21 cellular contexts compared by ENCODE assay signal in genomic region chr15:79213650-79214049, GRCh38.
DNase-seq lines count a peak whose midpoint lies in the region; ATAC-seq, FAIRE-seq and TF ChIP-seq lines count a peak whose summit lies in the region.
"Had no signal": no experiment of that assay in that cellular context is flagged by ENCODE, and none has a peak within 500 bp of the region (broad histone marks: within the 10 kb centered on the region; RNA-seq: fewer than 3 reads in every experiment).

No MANE protein-coding gene starts in this region.

- H3K27ac Mint-ChIP-seq in neural crest cell (ENCODE audit: unreplicated experiment) = peak overlapping the region; percentile 45
- no peak overlapping the region for H3K27ac Mint-ChIP-seq in T-helper 17 cell
- H3K27ac Mint-ChIP-seq: B cell; CD4-positive, CD25-positive, alpha-beta regulatory T cell; CD8-positive, alpha-beta T cell had no signal

- H3K79me2 ChIP-seq in HepG2 (ENCODE audit: insufficient read depth, low read length) (no peaks in the 10 kb centered on the region), K562 (ENCODE audit: control insufficient read depth, insufficient read depth, low read length) (no peaks in the 10 kb centered on the region)

- H3K9me3 Mint-ChIP-seq in neural crest cell = peaks cover 4% of the 10 kb centered on the region

- H3K4me3 ChIP-seq in HepG2 (replicated peaks in 1 of 3; ENCODE audit: insufficient read depth in 1 of 3, low read depth in 2 of 3, low read length in 3 of 3) (no peak overlapping the region), right lobe of liver (no peak overlapping the region), K562 (no peak overlapping the region)
- H3K4me3 ChIP-seq: BLaER1, GM23248, HAP-1 had no signal

- no peak overlapping the region for H3K9ac ChIP-seq in HepG2 (ENCODE audit: insufficient read depth, low read depth, low read length)
- H3K9ac ChIP-seq in K562 (ENCODE audit: insufficient read depth in 1 of 2, low read depth in 2 of 2, low read length in 2 of 2) = no peak overlapping the region
- H3K9ac ChIP-seq: BLaER1, GM23248 had no signal

- H3K4me1 ChIP-seq in HepG2 (ENCODE audit: insufficient read depth, low read length) (no peaks in the 10 kb centered on the region), right lobe of liver (no peaks in the 10 kb centered on the region), K562 (replicated peaks in 1 of 2; ENCODE audit: control insufficient read depth in 2 of 2, insufficient read depth in 2 of 2, low read length in 2 of 2) (peaks cover 2 to 4% of the 10 kb centered on the region in 2 experiments; a peak in 1 of 5 replicates)
- H3K4me1 ChIP-seq: Caco-2, HAP-1 had no signal

- TF ChIP-seq EP300 in HepG2 (IDR thresholded peaks at IDR 0.05; ENCODE audit: low read depth in 2 of 2, low read length in 2 of 2) = no peak
- TF ChIP-seq EP300 in HepG2 (CRISPR knock-in tag; IDR thresholded peaks at IDR 0.05; ENCODE audit: borderline replicate concordance) = no peak
- no peak for TF ChIP-seq EP300 in K562 (IDR thresholded peaks at IDR 0.05; ENCODE audit: low read length)

- CTCF ChIA-PET in HepG2 (lab: Yijun Ruan, JAX; ENCODE audit: low intra/inter-chr PET ratio, low total read pairs) = no interaction called here
- CTCF ChIA-PET in K562 (lab: Yijun Ruan, JAX; ENCODE audit: low intra/inter-chr PET ratio) = no interaction called here

- TF ChIP-seq RAD21 in HepG2 (CRISPR knock-in tag; IDR thresholded peaks at IDR 0.05) (no peak), K562 (CRISPR knock-in tag; conservative IDR thresholded peaks at IDR 0.05 in 1 of 2, IDR thresholded peaks at IDR 0.05 in 1 of 2) (no peak)

- BruUV-seq in HepG2 (replicated peaks; lab: Mats Ljungman, UMichigan) = no TSS peak
- BruUV-seq in K562 (replicated peaks; lab: Mats Ljungman, UMichigan) = no TSS peak

- H3K36me3 ChIP-seq in HepG2 (replicated peaks in 1 of 2; ENCODE audit: control insufficient read depth in 1 of 2, insufficient read depth in 2 of 2, low read length in 2 of 2) (no peaks in the 10 kb centered on the region), right lobe of liver (no peaks in the 10 kb centered on the region), K562 (ENCODE audit: control insufficient read depth, insufficient read depth, low read length) (no peaks in the 10 kb centered on the region)
- H3K36me3 ChIP-seq: BLaER1, HAP-1 had no signal

- H3K27ac ChIP-seq in HepG2 (ENCODE audit: extremely low read length, insufficient read depth, low read length) = no peak overlapping the region
- no peak overlapping the region for H3K27ac ChIP-seq in right lobe of liver
- no peak overlapping the region for H3K27ac ChIP-seq in K562 (ENCODE audit: extremely low read depth, low read depth, low read length)
- H3K27ac ChIP-seq: BLaER1, C4-2B, GM23248 had no signal

- no peaks in the 10 kb centered on the region for H3K9me3 ChIP-seq in HepG2 (ENCODE audit: low read length)
- H3K9me3 ChIP-seq in right lobe of liver = no peaks in the 10 kb centered on the region
- no peaks in the 10 kb centered on the region for H3K9me3 ChIP-seq in K562 (replicated peaks; ENCODE audit: control insufficient read depth, insufficient read depth, low read depth, low read length)
- no peaks in the 10 kb centered on the region for H3K9me3 ChIP-seq in T-helper 17 cell (ENCODE audit: control insufficient read depth, low read length, poor library complexity, severe bottlenecking)
- H3K9me3 ChIP-seq: HAP-1 had no signal

- ATAC-seq in HepG2 (no peak), right lobe of liver (no peak), K562 (no peak), HG03521 (IDR thresholded peaks at IDR 0.05; ENCODE audit: unreplicated experiment) (no peak), T-helper 17 cell (no peak)
- ATAC-seq: CD8-positive, alpha-beta T cell had no signal

- no peak for FAIRE-seq in HepG2 (lab: Jason Lieb, UNC)
- no peak for FAIRE-seq in K562 (lab: Jason Lieb, UNC)
- FAIRE-seq: G401.6, GM12892, GM19239, H54 had no signal

- H3K36me3 Mint-ChIP-seq in neural crest cell (ENCODE audit: low read depth) (no peaks in the 10 kb centered on the region), T-helper 17 cell (ENCODE audit: low read depth) (no peaks in the 10 kb centered on the region)
- H3K36me3 Mint-ChIP-seq: CD4-positive, CD25-positive, alpha-beta regulatory T cell; CD8-positive, alpha-beta T cell had no signal

- TF ChIP-seq CTCF in HepG2 (CRISPR knock-in tag; IDR thresholded peaks at IDR 0.05) (no peak), right lobe of liver (IDR thresholded peaks at IDR 0.05) (no peak), K562 (IDR thresholded peaks at IDR 0.05 in 2 of 3, conservative IDR thresholded peaks at IDR 0.05 in 1 of 3; ENCODE audit: insufficient read depth in 2 of 3, low read depth in 1 of 3, low read length in 3 of 3) (no peak), neural crest cell (conservative IDR thresholded peaks at IDR 0.05) (no peak)

- H3K27me3 Mint-ChIP-seq in neural crest cell (ENCODE audit: low read depth) (peaks cover 77% of the 10 kb centered on the region), T-helper 17 cell (peaks cover 64% of the 10 kb centered on the region)

- in situ Hi-C loops in HepG2 (cut with HindIII; ENCODE audit: extremely low pct_ligation_motif_present, low pct_unique_long_range_greater_than_20kb) = no loop called here
- in situ Hi-C loops in K562 (cut with MboI) = no loop called here

- H2AFZ ChIP-seq in HepG2 (ENCODE audit: low read length) (no peak overlapping the region), K562 (ENCODE audit: low read depth, low read length) (no peak overlapping the region)
- H2AFZ ChIP-seq: GM23248 had no signal

- WGBS in HepG2 (ENCODE audit: low lambda C conversion rate) = 0% methylated on average over 3 of the region's 3 CpGs
- WGBS in right lobe of liver (ENCODE audit: insufficient coverage, low coverage, low lambda C conversion rate, missing lambda C conversion rate) = 12% methylated on average over 3 of the region's 3 CpGs
- WGBS in K562 (ENCODE audit: insufficient coverage, low coverage, missing lambda C conversion rate) = 3% methylated on average over 3 of the region's 3 CpGs

- no peaks in the 10 kb centered on the region for H3K9me1 ChIP-seq in K562 (ENCODE audit: control insufficient read depth, insufficient read depth, low read length)

- H3K4me1 Mint-ChIP-seq in neural crest cell = peaks cover 4% of the 10 kb centered on the region
- H3K4me1 Mint-ChIP-seq in T-helper 17 cell = no peaks in the 10 kb centered on the region
- H3K4me1 Mint-ChIP-seq: B cell; CD4-positive, CD25-positive, alpha-beta regulatory T cell had no signal

- DNase-seq in HepG2 (ENCODE audit: low spot score) (no peak), right lobe of liver (no peak), K562 (ENCODE audit: extremely low read depth in 1 of 4, low spot score in 3 of 4) (no peak), neural crest cell (ENCODE audit: low read depth, low spot score) (no peak), NCI-H187 treated with DMSO at 0.1 percent for 48 hours (lab: John Stamatoyannopoulos, UW) (no peak), T-helper 17 cell (no peak)
- DNase-seq: Caco-2; CD4-positive, CD25-positive, alpha-beta regulatory T cell; CD8-positive, alpha-beta T cell; DMS153; DND-41; GM23248 had no signal

- TF ChIP-seq POLR2A in HepG2 (IDR thresholded peaks at IDR 0.05; ENCODE audit: insufficient read depth in 1 of 2, low read depth in 2 of 2, low read length in 2 of 2) = no peak
- no peak for TF ChIP-seq POLR2A in right lobe of liver (IDR thresholded peaks at IDR 0.05)
- TF ChIP-seq POLR2A in K562 (conservative IDR thresholded peaks at IDR 0.05) = no peak

- H3K4me2 ChIP-seq in HepG2 (ENCODE audit: low read depth, low read length) = no peak overlapping the region
- no peak overlapping the region for H3K4me2 ChIP-seq in K562 (ENCODE audit: insufficient read depth, low read length)
- H3K4me2 ChIP-seq: BLaER1 had no signal

- POLR2A ChIA-PET in HepG2 (lab: Yijun Ruan, JAX) = no interaction called here
- POLR2A ChIA-PET in K562 (lab: Yijun Ruan, JAX) = interaction anchor here (1.3 kb wide), 1 partner anchor 15 kb away, joined by 3 read pairs; no protein-coding TSS in a partner anchor

- H3K4me3 Mint-ChIP-seq in neural crest cell = no peak overlapping the region
- H3K4me3 Mint-ChIP-seq in T-helper 17 cell = no peak overlapping the region
- H3K4me3 Mint-ChIP-seq: B cell; CD4-positive, CD25-positive, alpha-beta regulatory T cell; CD8-positive, alpha-beta T cell had no signal

- peaks cover 0 to 13% of the 10 kb centered on the region in 2 experiments; a peak in 3 of 5 replicates for H3K27me3 ChIP-seq in HepG2 (ENCODE audit: control insufficient read depth in 1 of 2, insufficient read depth in 2 of 2, low read length in 2 of 2)
- H3K27me3 ChIP-seq in right lobe of liver = peaks cover 0 to 15% of the 10 kb centered on the region in 2 donors
- H3K27me3 ChIP-seq in K562 (ENCODE audit: control insufficient read depth in 2 of 2, insufficient read depth in 2 of 2, low read length in 2 of 2) = peaks cover 2 to 18% of the 10 kb centered on the region in 2 experiments; a peak in 3 of 5 replicates

- intact Hi-C loops in HepG2 (cut with micrococcal nuclease; ENCODE audit: unreplicated experiment) (no loop called here), right lobe of liver (cut with DNase I) (no loop called here), K562 (cut with micrococcal nuclease) (no loop called here)

- H4K20me1 ChIP-seq in HepG2 (ENCODE audit: insufficient read depth, low read length) (no peaks in the 10 kb centered on the region), K562 (replicated peaks; ENCODE audit: control insufficient read depth, insufficient read depth, low read length) (no peaks in the 10 kb centered on the region; the same call in none of the 2 replicates)
- H4K20me1 ChIP-seq: BLaER1 had no signal

TF ChIP-seq in HepG2, 621 proteins besides CTCF, POLR2A, EP300 and RAD21 (continues in another document):
- TF ChIP-seq MAFK (conservative IDR thresholded peaks at IDR 0.05 in 1 of 2, IDR thresholded peaks at IDR 0.05 in 1 of 2; ENCODE audit: low read length in 2 of 2) (peak; percentile 40 to 60; a peak in 2 of 4 replicates), ZNF496 (CRISPR knock-in tag; IDR thresholded peaks at IDR 0.05; ENCODE audit: insufficient replicate concordance) (no peak), MAFF (IDR thresholded peaks at IDR 0.05; ENCODE audit: low read depth, low read length) (peak; percentile 40; the same call in 1 of the 2 replicates)

TF ChIP-seq in K562, 482 proteins besides CTCF, POLR2A, EP300 and RAD21 (continues in another document):
- TF ChIP-seq KLF6 (CRISPR knock-in tag; IDR thresholded peaks at IDR 0.05; ENCODE audit: borderline replicate concordance) = no peak

Comparison
In these comparisons a context has a peak if more than half of its experiments do, and no peak if none do; other contexts are left out.
1. Of the 241 proteins assayed by ChIP-seq in both HepG2 and K562: peak only in HepG2: MAFF and MAFK; only in K562: MAFG; in both: none; in neither: 238.